ENCODE assay signal across 11 cellular contexts in genomic region chr6:108661430-108661829, GRCh38.
A peak's percentile ranks its signal among the peaks of the same experiment; 100 is the strongest.
DNase-seq lines count a peak whose midpoint lies in the region; ATAC-seq, FAIRE-seq and TF ChIP-seq lines count a peak whose summit lies in the region.
"Had no signal": no experiment of that assay in that cellular context is flagged by ENCODE, and none has a peak within 500 bp of the region (broad histone marks: within the 10 kb centered on the region; RNA-seq: fewer than 3 reads in every experiment).

No MANE protein-coding gene starts in this region.

- H3K36me3 ChIP-seq in bronchial epithelial cell (ENCODE audit: control insufficient read depth, insufficient read depth, low read length): peaks cover 6% of the 10 kb centered on the region

- no peaks in the 10 kb centered on the region for H3K27me3 Mint-ChIP-seq in nephron progenitor cell (ENCODE audit: low read depth, poor library complexity)
- H3K27me3 Mint-ChIP-seq: activated CD4-positive, alpha-beta T cell treated with anti-CD3 and anti-CD28 coated beads, Interleukin-2, amount 10 ng/mL, durations not matched to agents 7 days and 5 days had no signal

- H3K4me3 Mint-ChIP-seq in nephron progenitor cell: no peak overlapping the region
- H3K4me3 Mint-ChIP-seq: activated CD4-positive, alpha-beta T cell treated with anti-CD3 and anti-CD28 coated beads, Interleukin-2, amount 10 ng/mL, durations not matched to agents 7 days and 5 days had no signal

- FAIRE-seq in bronchial epithelial cell (lab: Jason Lieb, UNC): no peak

- H3K36me3 Mint-ChIP-seq in nephron progenitor cell (ENCODE audit: low read depth): peaks cover 31% of the 10 kb centered on the region

- TF ChIP-seq CTCF in AG09319 (IDR thresholded peaks at IDR 0.05; ENCODE audit: low read depth, low read length) (no peak), bronchial epithelial cell (IDR thresholded peaks at IDR 0.05; ENCODE audit: insufficient read depth, low read length, severe bottlenecking) (no peak), nephron progenitor cell (IDR thresholded peaks at IDR 0.05) (no peak)

- ATAC-seq in left lobe of liver (peak; percentile 61), sciatic nerve (no peak), GM19395 (IDR thresholded peaks at IDR 0.05; ENCODE audit: unreplicated experiment) (no peak)

- H3K27ac Mint-ChIP-seq in nephron progenitor cell: no peak overlapping the region
- H3K27ac Mint-ChIP-seq: activated CD4-positive, alpha-beta T cell treated with anti-CD3 and anti-CD28 coated beads, Interleukin-2, amount 10 ng/mL, durations not matched to agents 7 days and 5 days; activated naive CD4-positive, alpha-beta T cell treated with anti-CD3 and anti-CD28 coated beads, Interleukin-2, amount 50 U/mL, for 72 hours had no signal

- intact Hi-C loops in sciatic nerve (cut with DNase I): no loop called here

- H3K4me3 ChIP-seq in bronchial epithelial cell (ENCODE audit: low read depth, low read length): no peak overlapping the region

- peaks cover 54% of the 10 kb centered on the region for H3K4me1 Mint-ChIP-seq in nephron progenitor cell

- DNase-seq in AG09319 (ENCODE audit: extremely low read depth, low read depth) (peak; percentile 27), M059J (ENCODE audit: low read depth) (peak; percentile 55), bronchial epithelial cell (ENCODE audit: low read depth) (peak; percentile 71), left lobe of liver (ENCODE audit: low spot score) (no peak), SIG-M5 (lab: John Stamatoyannopoulos, UW) (no peak), sciatic nerve (ENCODE audit: low spot score) (no peak), nephron progenitor cell (no peak)
- DNase-seq: activated CD4-positive, alpha-beta T cell treated with anti-CD3 and anti-CD28 coated beads, Interleukin-2, amount 10 ng/mL, durations not matched to agents 7 days and 5 days; NCI-H1930 had no signal

- H3K27me3 ChIP-seq in bronchial epithelial cell (ENCODE audit: control insufficient read depth, insufficient read depth, low read length): no peaks in the 10 kb centered on the region

- H3K9me3 Mint-ChIP-seq in nephron progenitor cell: no peaks in the 10 kb centered on the region
- H3K9me3 Mint-ChIP-seq: activated CD4-positive, alpha-beta T cell treated with anti-CD3 and anti-CD28 coated beads, Interleukin-2, amount 10 ng/mL, durations not matched to agents 7 days and 5 days had no signal

Comparison
In these comparisons a context has a peak if more than half of its experiments do, and no peak if none do; other contexts are left out.
1. DNase-seq: peak in AG09319 (single experiment), M059J (single experiment) and bronchial epithelial cell (single experiment); none in left lobe of liver (single experiment), SIG-M5 (single experiment), sciatic nerve (single experiment) and nephron progenitor cell (single experiment).